In genomic region chr3:14183015-14183577, GRCh38 we compare ENCODE assay signal across 21 cellular contexts.
"Had no signal": no experiment of that assay in that cellular context is flagged by ENCODE, and none has a peak within 500 bp of the region (broad histone marks: within the 10 kb centered on the region; RNA-seq: fewer than 3 reads in every experiment).

No MANE protein-coding gene starts in this region.

- H3K4me3 Mint-ChIP-seq: activated B cell treated with CpG ODN at 0.5 μM for 24 hours; activated CD4-positive, alpha-beta T cell treated with anti-CD3 and anti-CD28 coated beads for 36 hours; naive B cell; neural progenitor cell; T-helper 17 cell had no signal

- H3K4me2 ChIP-seq: neural progenitor cell, smooth muscle cell had no signal

- ATAC-seq: activated CD4-positive, alpha-beta T cell treated with anti-CD3 and anti-CD28 coated beads for 36 hours; activated naive CD4-positive, alpha-beta T cell treated with anti-CD3 and anti-CD28 coated beads, Interleukin-2, amount 50 U/mL, for 72 hours; left lobe of liver; lower lobe of right lung; T-helper 17 cell had no signal

- H3K9ac ChIP-seq: neural progenitor cell had no signal

- H2AFZ ChIP-seq: neural progenitor cell had no signal

- H3K9me3 ChIP-seq: lower lobe of right lung, sigmoid colon had no signal

- H3K27me3 Mint-ChIP-seq: activated B cell treated with CpG ODN at 0.5 μM for 24 hours; activated CD4-positive, alpha-beta T cell treated with anti-CD3 and anti-CD28 coated beads for 36 hours; naive B cell; T-helper 17 cell had no signal

- DNase-seq: activated B cell treated with CpG ODN at 0.5 μM for 24 hours; activated CD4-positive, alpha-beta T cell treated with anti-CD3 and anti-CD28 coated beads for 36 hours; activated CD4-positive, alpha-beta T cell treated with anti-CD3 and anti-CD28 coated beads, Interleukin-2, amount 50 U/mL, for 4 hours; activated CD8-positive, alpha-beta memory T cell treated with anti-CD3 and anti-CD28 coated beads for 24 hours; activated effector memory CD4-positive, alpha-beta T cell treated with anti-CD3 and anti-CD28 coated beads, Interleukin-2, amount 50 U/mL, for 16 hours; cortex of kidney; foreskin melanocyte; lower lobe of right lung; mesendoderm; naive B cell; posterior cingulate gyrus; sigmoid colon; stimulated activated CD4-positive, alpha-beta T cell treated with anti-CD3 and anti-CD28 coated beads, Interleukin-2, amount 100 ng/mL, for 48 hours; stimulated activated CD8-positive, alpha-beta memory T cell treated with anti-CD3 and anti-CD28 coated beads, Interleukin-4, amount 100 ng/mL, for 48 hours; stimulated activated naive CD4-positive, alpha-beta T cell treated with Interleukin-2 at 50 U/mL for 16 hours; SW 1271; T-helper 17 cell had no signal

- H3K9me3 Mint-ChIP-seq: activated B cell treated with CpG ODN at 0.5 μM for 24 hours; activated naive CD4-positive, alpha-beta T cell treated with anti-CD3 and anti-CD28 coated beads, Interleukin-2, amount 50 U/mL, for 72 hours; neural progenitor cell had no signal

- H3K4me3 ChIP-seq: lower lobe of right lung, neural progenitor cell, sigmoid colon, smooth muscle cell had no signal

- H3K27ac ChIP-seq: lower lobe of right lung, neural progenitor cell, sigmoid colon had no signal

- H3K27me3 ChIP-seq: neural progenitor cell, sigmoid colon had no signal

- H3K27ac Mint-ChIP-seq: activated B cell treated with CpG ODN at 0.5 μM for 24 hours; activated CD4-positive, alpha-beta T cell treated with anti-CD3 and anti-CD28 coated beads for 36 hours; activated naive CD4-positive, alpha-beta T cell treated with anti-CD3 and anti-CD28 coated beads, Interleukin-2, amount 50 U/mL, for 72 hours; neural progenitor cell; T-helper 17 cell had no signal
